ENCODE assay signal across 1 cellular context in the genomic region with DNA sequence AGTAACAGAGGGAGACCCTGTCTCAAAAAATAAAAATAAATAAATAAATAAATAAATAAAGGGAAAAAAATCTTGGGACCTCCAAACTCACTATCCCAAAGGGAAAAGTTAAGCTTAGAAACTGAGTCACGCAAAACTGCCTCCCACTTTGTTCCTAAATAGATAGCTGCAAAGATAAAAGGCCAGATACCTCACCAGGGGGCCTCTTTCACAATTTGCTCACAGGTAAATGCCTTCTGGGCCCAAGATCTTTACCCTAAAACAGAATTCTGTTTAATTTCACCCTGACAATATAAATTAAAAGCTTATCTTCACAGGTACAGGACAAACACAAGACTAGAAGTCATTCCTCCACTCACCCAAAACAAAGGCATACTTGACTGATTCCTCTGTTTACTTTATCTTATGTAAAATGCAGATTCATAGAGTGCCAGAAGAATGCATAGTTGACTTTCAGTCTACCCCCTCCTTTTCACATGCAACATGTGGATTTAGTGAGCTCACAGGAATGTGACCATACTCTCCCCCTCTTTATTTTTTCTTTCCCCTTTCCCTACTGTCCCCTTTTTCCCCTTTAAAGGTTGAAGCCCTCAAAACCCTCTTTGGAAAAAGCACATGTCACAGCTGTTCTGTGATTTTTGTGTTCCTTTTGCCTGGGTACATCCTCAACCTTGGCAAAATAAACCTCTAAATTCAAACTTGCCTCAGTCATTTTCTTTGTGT.
A peak's percentile ranks its signal among the peaks of the same experiment; 100 is the strongest.
TF ChIP-seq lines count a peak whose summit lies in the region.

No MANE protein-coding gene starts in this region.

TF ChIP-seq in GM23338, 12 proteins besides CTCF, POLR2A, EP300 and RAD21 (continued from another document):
- no peak for TF ChIP-seq ZNF462 (CRISPR knock-in tag; IDR thresholded peaks at IDR 0.05)
- peak; percentile 68 for TF ChIP-seq NANOG (IDR thresholded peaks at IDR 0.05; ENCODE audit: borderline replicate concordance)
- TF ChIP-seq, protein P1, sequence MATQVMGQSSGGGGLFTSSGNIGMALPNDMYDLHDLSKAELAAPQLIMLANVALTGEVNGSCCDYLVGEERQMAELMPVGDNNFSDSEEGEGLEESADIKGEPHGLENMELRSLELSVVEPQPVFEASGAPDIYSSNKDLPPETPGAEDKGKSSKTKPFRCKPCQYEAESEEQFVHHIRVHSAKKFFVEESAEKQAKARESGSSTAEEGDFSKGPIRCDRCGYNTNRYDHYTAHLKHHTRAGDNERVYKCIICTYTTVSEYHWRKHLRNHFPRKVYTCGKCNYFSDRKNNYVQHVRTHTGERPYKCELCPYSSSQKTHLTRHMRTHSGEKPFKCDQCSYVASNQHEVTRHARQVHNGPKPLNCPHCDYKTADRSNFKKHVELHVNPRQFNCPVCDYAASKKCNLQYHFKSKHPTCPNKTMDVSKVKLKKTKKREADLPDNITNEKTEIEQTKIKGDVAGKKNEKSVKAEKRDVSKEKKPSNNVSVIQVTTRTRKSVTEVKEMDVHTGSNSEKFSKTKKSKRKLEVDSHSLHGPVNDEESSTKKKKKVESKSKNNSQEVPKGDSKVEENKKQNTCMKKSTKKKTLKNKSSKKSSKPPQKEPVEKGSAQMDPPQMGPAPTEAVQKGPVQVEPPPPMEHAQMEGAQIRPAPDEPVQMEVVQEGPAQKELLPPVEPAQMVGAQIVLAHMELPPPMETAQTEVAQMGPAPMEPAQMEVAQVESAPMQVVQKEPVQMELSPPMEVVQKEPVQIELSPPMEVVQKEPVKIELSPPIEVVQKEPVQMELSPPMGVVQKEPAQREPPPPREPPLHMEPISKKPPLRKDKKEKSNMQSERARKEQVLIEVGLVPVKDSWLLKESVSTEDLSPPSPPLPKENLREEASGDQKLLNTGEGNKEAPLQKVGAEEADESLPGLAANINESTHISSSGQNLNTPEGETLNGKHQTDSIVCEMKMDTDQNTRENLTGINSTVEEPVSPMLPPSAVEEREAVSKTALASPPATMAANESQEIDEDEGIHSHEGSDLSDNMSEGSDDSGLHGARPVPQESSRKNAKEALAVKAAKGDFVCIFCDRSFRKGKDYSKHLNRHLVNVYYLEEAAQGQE (IDR thresholded peaks at IDR 0.05; ENCODE audit: unreplicated experiment), result no peak
